ENCODE assay signal across 35 cellular contexts in genomic region chr14:46482200-46482599, GRCh38.
"Had no signal": no experiment of that assay in that cellular context is flagged by ENCODE, and none has a peak within 500 bp of the region (broad histone marks: within the 10 kb centered on the region; RNA-seq: fewer than 3 reads in every experiment).

No MANE protein-coding gene starts in this region.

- H3K27me3 ChIP-seq: adrenal gland, ascending aorta, body of pancreas, brain microvascular endothelial cell, breast epithelium, cardiac muscle cell had no signal

- H3K4me3 ChIP-seq: adrenal gland, ascending aorta, body of pancreas, breast epithelium, cardiac muscle cell had no signal

- H3K9me3 ChIP-seq: adrenal gland, ascending aorta, body of pancreas, breast epithelium had no signal

- ATAC-seq: activated naive CD4-positive, alpha-beta T cell treated with anti-CD3 and anti-CD28 coated beads, Interleukin-2, amount 50 U/mL, for 72 hours; activated naive CD8-positive, alpha-beta T cell treated with anti-CD3 and anti-CD28 coated beads, Interleukin-2, amount 50 U/mL, for 24 hours; activated T-cell treated with anti-CD3 and anti-CD28 coated beads, Interleukin-2, amount 50 U/mL, for 4 hours; activated T-cell treated with anti-CD3 and anti-CD28 coated beads, Interleukin-2, amount 50 U/mL, for 72 hours; activated T-helper 17 cell treated with anti-CD3 and anti-CD28 coated beads, Interleukin-2, amount 50 U/mL, for 72 hours; body of pancreas had no signal

- H3K36me3 ChIP-seq: adrenal gland, ascending aorta, brain microvascular endothelial cell, breast epithelium, cardiac muscle cell had no signal

- H3K4me1 ChIP-seq: adrenal gland, ascending aorta, body of pancreas, breast epithelium had no signal

- FAIRE-seq: astrocyte, bronchial epithelial cell had no signal

- H3K27ac ChIP-seq: adrenal gland, ascending aorta, body of pancreas, brain microvascular endothelial cell, breast epithelium, cardiac muscle cell had no signal

- DNase-seq: activated effector memory CD4-positive, alpha-beta T cell treated with anti-CD3 and anti-CD28 coated beads, Interleukin-2, amount 50 U/mL, for 16 hours; activated effector memory CD4-positive, alpha-beta T cell treated with Interleukin-2 at 50 U/mL for 16 hours; activated gamma-delta T cell; activated gamma-delta T cell treated with Interleukin-2 at 50 U/mL for 16 hours; activated naive CD4-positive, alpha-beta T cell; activated naive CD4-positive, alpha-beta T cell treated with anti-CD3 and anti-CD28 coated beads for 36 hours; activated naive CD4-positive, alpha-beta T cell treated with anti-CD3 and anti-CD28 coated beads, Interleukin-2, amount 10 ng/mL, durations not matched to agents 7 days and 5 days; activated naive CD4-positive, alpha-beta T cell treated with anti-CD3 and anti-CD28 coated beads, Interleukin-2, amount 50 U/mL, for 16 hours; activated naive CD4-positive, alpha-beta T cell treated with Interleukin-2 at 50 U/mL for 16 hours; activated naive CD8-positive, alpha-beta T cell treated with anti-CD3 and anti-CD28 coated beads for 36 hours; activated naive CD8-positive, alpha-beta T cell treated with anti-CD3 and anti-CD28 coated beads, Interleukin-2, amount 10 ng/mL, durations not matched to agents 7 days and 5 days; activated naive CD8-positive, alpha-beta T cell treated with anti-CD3 and anti-CD28 coated beads, Interleukin-2, amount 50 U/mL, for 24 hours; activated T-cell treated with anti-CD3 and anti-CD28 coated beads for 4 hours; activated T-cell treated with anti-CD3 and anti-CD28 coated beads, Interleukin-2, amount 50 U/mL, for 1 hour; activated T-cell treated with anti-CD3 and anti-CD28 coated beads, Interleukin-2, amount 50 U/mL, for 24 hours; activated T-cell treated with anti-CD3 and anti-CD28 coated beads, Interleukin-2, amount 50 U/mL, for 4 hours; activated T-cell treated with anti-CD3 and anti-CD28 coated beads, Interleukin-2, amount 50 U/mL, for 48 hours; activated T-cell treated with anti-CD3 and anti-CD28 coated beads, Interleukin-2, amount 50 U/mL, for 72 hours; adrenal gland; amniotic stem cell; amygdala; anterior cingulate cortex; aorta; body of pancreas; brain microvascular endothelial cell; caudate nucleus; central memory CD4-positive, alpha-beta T cell; cerebellar nuclear complex had no signal
